ENCODE assay signal across 17 cellular contexts in the genomic region with DNA sequence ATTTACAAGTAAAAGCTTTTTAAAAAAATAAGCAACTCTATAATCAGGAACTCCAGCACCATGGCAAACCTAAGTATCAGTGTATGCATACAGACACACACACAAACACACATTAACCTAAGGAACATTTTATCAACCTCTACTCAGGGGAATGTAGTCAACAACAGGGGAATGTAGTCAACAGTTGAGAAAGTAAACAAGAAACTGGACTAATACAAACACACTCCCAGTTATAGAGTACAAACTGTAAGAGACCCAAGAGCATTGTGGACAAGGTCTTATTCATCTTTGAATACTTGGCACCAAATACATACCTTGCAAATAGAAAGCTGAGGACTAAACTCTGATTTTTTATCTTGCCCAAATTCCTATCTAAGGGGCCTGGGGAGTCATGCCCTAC. TPM values are rescaled to one million over a fixed set of nuclear protein-coding genes. Genes with fewer than 3 reads are reported as not detected.
DNase-seq lines count a peak whose midpoint lies in the region; ATAC-seq and TF ChIP-seq lines count a peak whose summit lies in the region.
"Had no signal": no experiment of that assay in that cellular context is flagged by ENCODE, and none has a peak within 500 bp of the region (broad histone marks: within the 10 kb centered on the region; RNA-seq: fewer than 3 reads in every experiment).

No MANE protein-coding gene starts in this region.

- H4K8ac ChIP-seq in IMR-90 (ENCODE audit: low read depth in 2 of 2, low read length in 2 of 2) = no peak overlapping the region

- H3K23ac ChIP-seq in IMR-90 (ENCODE audit: low read depth, low read length) = no peak overlapping the region

- no peak for TF ChIP-seq RAD21 in IMR-90 (IDR thresholded peaks at IDR 0.05; ENCODE audit: low read length)

- H2BK15ac ChIP-seq in IMR-90 (ENCODE audit: low read depth, low read length) = no peak overlapping the region

- no peaks in the 10 kb centered on the region for H3K27me3 Mint-ChIP-seq in endodermal cell (ENCODE audit: insufficient read depth)
- H3K27me3 Mint-ChIP-seq: CD8-positive, alpha-beta memory T cell had no signal

- H3K4me1 ChIP-seq in IMR-90 (ENCODE audit: control insufficient read depth, insufficient read depth, low read length) (no peaks in the 10 kb centered on the region), endodermal cell (ENCODE audit: control insufficient read depth, insufficient read depth, low read length) (peaks cover 10% of the 10 kb centered on the region), lower lobe of right lung (no peaks in the 10 kb centered on the region), upper lobe of left lung (peaks cover 0 to 5% (median 2%) of the 10 kb centered on the region in 4 donors)
- H3K4me1 ChIP-seq: BLaER1 treated with 17β-estradiol and CSF1 and Interleukin-3, amounts not matched to agents 10 nM and 100 nM had no signal

- H2AFZ ChIP-seq in IMR-90 (replicated peaks; ENCODE audit: low read length, poor library complexity) = no peak overlapping the region

- peaks cover under 1% of the 10 kb centered on the region; the same call in 1 of the 2 replicates for H3K9me1 ChIP-seq in IMR-90 (ENCODE audit: insufficient read depth, low read length)

- no peak overlapping the region for H3K56ac ChIP-seq in IMR-90 (ENCODE audit: extremely low read depth, insufficient read depth, low read length)

- intact Hi-C loops in IMR-90 (cut with micrococcal nuclease) = no loop called here
- intact Hi-C loops in lower lobe of right lung (cut with DNase I) = no loop called here

- H4K20me1 ChIP-seq in IMR-90 (ENCODE audit: insufficient read depth, low read length) = no peaks in the 10 kb centered on the region; the same call in 1 of the 2 replicates

- H3K9me3 ChIP-seq in IMR-90 (ENCODE audit: control insufficient read depth, insufficient read depth, low read length) (no peaks in the 10 kb centered on the region), endodermal cell (ENCODE audit: control insufficient read depth, low read length) (peaks cover 7% of the 10 kb centered on the region), lower lobe of right lung (no peaks in the 10 kb centered on the region), upper lobe of left lung (no peaks in the 10 kb centered on the region)

- H2BK120ac ChIP-seq in IMR-90 (ENCODE audit: low read depth, low read length) = no peak overlapping the region

- DNase-seq in IMR-90 (no peak), endodermal cell (no peak), lower lobe of right lung (no peak), upper lobe of left lung (no peak)
- DNase-seq: CD8-positive, alpha-beta memory T cell; DMS53; EL; KBM-7; NCI-H1694 treated with DMSO at 0.1 percent for 48 hours; NCI-H748 treated with DMSO at 0.1 percent for 48 hours; NK-92 treated with Interleukin-12 subunit alpha and Interleukin-12 subunit beta, amount 100 ng/mL, for 24 hours; Right ventricle myocardium superior had no signal

- H2BK20ac ChIP-seq in IMR-90 (ENCODE audit: low read depth, low read length) = no peak overlapping the region

- H3K4me1 Mint-ChIP-seq in endodermal cell = peaks cover 56% of the 10 kb centered on the region

- H3K27ac Mint-ChIP-seq in endodermal cell = peak overlapping the region; percentile 28

- H3K4me3 ChIP-seq in IMR-90 (ENCODE audit: insufficient read depth, low read depth, low read length) = no peak overlapping the region
- H3K4me3 ChIP-seq in endodermal cell (ENCODE audit: low read length) = peak overlapping the region; percentile 13
- H3K4me3 ChIP-seq in lower lobe of right lung = no peak overlapping the region
- H3K4me3 ChIP-seq in upper lobe of left lung = no peak overlapping the region
- H3K4me3 ChIP-seq: BLaER1 treated with 17β-estradiol and CSF1 and Interleukin-3, amounts not matched to agents 10 nM and 100 nM; GM12878 had no signal

- H3K18ac ChIP-seq in IMR-90 (ENCODE audit: low read depth, low read length) = no peak overlapping the region

- ATAC-seq in IMR-90 (ENCODE audit: low read depth) (peak; percentile 21; the same call in 1 of the 2 replicates), lower lobe of right lung (peak; percentile 91 to 96), upper lobe of left lung (ENCODE audit: low FRiP score in 2 of 2) (peak; percentile 28 to 75), GM21528 (IDR thresholded peaks at IDR 0.05; ENCODE audit: low FRiP score, unreplicated experiment) (no peak), HG03378 (IDR thresholded peaks at IDR 0.05; ENCODE audit: unreplicated experiment) (no peak), GM19351 (IDR thresholded peaks at IDR 0.05; ENCODE audit: unreplicated experiment) (no peak)
- ATAC-seq: GM12878 had no signal

- in situ Hi-C loops in IMR-90 (cut with MboI; ENCODE audit: low sequenced_read_pairs) = no loop called here

- H2AK9ac ChIP-seq in IMR-90 (replicated peaks; ENCODE audit: low read depth, low read length, poor library complexity) = no peak overlapping the region

- dilution Hi-C loops in IMR-90 (cut with HindIII; ENCODE audit: low sequenced_read_pairs, unreplicated experiment) = no loop called here

- H3K36me3 Mint-ChIP-seq in endodermal cell (ENCODE audit: low read depth) = peaks cover 39% of the 10 kb centered on the region

- peak in 1 of 4 donors; percentile 19 for TF ChIP-seq EP300 in upper lobe of left lung (IDR thresholded peaks at IDR 0.05)

- H3K14ac ChIP-seq in IMR-90 (replicated peaks; ENCODE audit: low read depth, low read length) = no peak overlapping the region

- H3K27ac ChIP-seq in IMR-90 (ENCODE audit: insufficient read depth, low read length) = no peak overlapping the region
- H3K27ac ChIP-seq in endodermal cell (ENCODE audit: low read depth, low read length) = no peak overlapping the region
- no peak overlapping the region for H3K27ac ChIP-seq in lower lobe of right lung
- H3K27ac ChIP-seq in upper lobe of left lung = no peak overlapping the region
- H3K27ac ChIP-seq: BLaER1 treated with 17β-estradiol and CSF1 and Interleukin-3, amounts not matched to agents 10 nM and 100 nM had no signal

- POLR2A ChIA-PET in IMR-90 (lab: Charles Lee; ENCODE audit: unreplicated experiment) = no interaction called here

- H2BK5ac ChIP-seq in IMR-90 (ENCODE audit: low read depth, low read length, poor library complexity, severe bottlenecking) = no peak overlapping the region

- CTCF ChIA-PET in IMR-90 (lab: Yijun Ruan, JAX) = interaction anchor here (1.0 kb wide), 1 partner anchor 54 kb away, joined by 3 read pairs; no protein-coding TSS in a partner anchor

- no peak for TF ChIP-seq CTCF in IMR-90 (conservative IDR thresholded peaks at IDR 0.05; ENCODE audit: low read depth, low read length)
- TF ChIP-seq CTCF in endodermal cell (conservative IDR thresholded peaks at IDR 0.05) = no peak
- TF ChIP-seq CTCF in lower lobe of right lung (IDR thresholded peaks at IDR 0.05) = no peak
- TF ChIP-seq CTCF in upper lobe of left lung (IDR thresholded peaks at IDR 0.05) = no peak

- peaks cover 5% of the 10 kb centered on the region for H3K9me3 Mint-ChIP-seq in endodermal cell

- no TSS peak for BruUV-seq in IMR-90 (replicated peaks; lab: Mats Ljungman, UMichigan)

- TF ChIP-seq POLR2A in IMR-90 (IDR thresholded peaks at IDR 0.05; ENCODE audit: low read depth, low read length) = no peak
- TF ChIP-seq POLR2A in upper lobe of left lung (IDR thresholded peaks at IDR 0.05) = no peak

- no peak overlapping the region for H4K5ac ChIP-seq in IMR-90 (ENCODE audit: low read depth, low read length)

- peaks cover 9 to 10% of the 10 kb centered on the region in 2 experiments for H3K79me1 ChIP-seq in IMR-90 (ENCODE audit: low read depth in 1 of 2, low read length in 2 of 2)

- no peak overlapping the region for H3K4me2 ChIP-seq in IMR-90 (ENCODE audit: low read depth, low read length)
- H3K4me2 ChIP-seq: BLaER1 treated with 17β-estradiol and CSF1 and Interleukin-3, amounts not matched to agents 10 nM and 100 nM had no signal

- H3K27me3 ChIP-seq in IMR-90 (ENCODE audit: control insufficient read depth, insufficient read depth, low read length) (no peaks in the 10 kb centered on the region), endodermal cell (ENCODE audit: control insufficient read depth, insufficient read depth, low read length, poor library complexity, severe bottlenecking) (no peaks in the 10 kb centered on the region), lower lobe of right lung (ENCODE audit: low read depth) (no peaks in the 10 kb centered on the region), upper lobe of left lung (no peaks in the 10 kb centered on the region)
- H3K27me3 ChIP-seq: BLaER1 treated with 17β-estradiol and CSF1 and Interleukin-3, amounts not matched to agents 10 nM and 100 nM had no signal

- no peak overlapping the region for H3K4me3 Mint-ChIP-seq in endodermal cell
- H3K4me3 Mint-ChIP-seq: CD8-positive, alpha-beta memory T cell had no signal

- H3K4ac ChIP-seq in IMR-90 (ENCODE audit: low read depth, low read length) = no peak overlapping the region

- H3K9ac ChIP-seq in IMR-90 (ENCODE audit: low read depth, low read length) (no peak overlapping the region), endodermal cell (ENCODE audit: extremely low read depth, low read length, poor library complexity, severe bottlenecking) (no peak overlapping the region)
- H3K9ac ChIP-seq: BLaER1 treated with 17β-estradiol and CSF1 and Interleukin-3, amounts not matched to agents 10 nM and 100 nM had no signal

- H4K91ac ChIP-seq in IMR-90 (ENCODE audit: insufficient read depth, low read depth, low read length) = no peak overlapping the region

- no peak overlapping the region for H2AK5ac ChIP-seq in IMR-90 (ENCODE audit: low read depth, low read length)

- peaks cover 10% of the 10 kb centered on the region for H3K36me3 ChIP-seq in IMR-90 (ENCODE audit: control insufficient read depth, insufficient read depth, low read length)
- peaks cover 27% of the 10 kb centered on the region for H3K36me3 ChIP-seq in endodermal cell (ENCODE audit: control insufficient read depth, insufficient read depth, low read length)
- H3K36me3 ChIP-seq in lower lobe of right lung = peaks cover 22% of the 10 kb centered on the region
- H3K36me3 ChIP-seq in upper lobe of left lung = peaks cover 0 to 35% (median 4%) of the 10 kb centered on the region in 4 donors

TF ChIP-seq in IMR-90, 13 proteins besides CTCF, POLR2A, EP300 and RAD21 (continues in another document):
- TF ChIP-seq, protein P1, sequence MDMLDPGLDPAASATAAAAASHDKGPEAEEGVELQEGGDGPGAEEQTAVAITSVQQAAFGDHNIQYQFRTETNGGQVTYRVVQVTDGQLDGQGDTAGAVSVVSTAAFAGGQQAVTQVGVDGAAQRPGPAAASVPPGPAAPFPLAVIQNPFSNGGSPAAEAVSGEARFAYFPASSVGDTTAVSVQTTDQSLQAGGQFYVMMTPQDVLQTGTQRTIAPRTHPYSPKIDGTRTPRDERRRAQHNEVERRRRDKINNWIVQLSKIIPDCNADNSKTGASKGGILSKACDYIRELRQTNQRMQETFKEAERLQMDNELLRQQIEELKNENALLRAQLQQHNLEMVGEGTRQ (IDR thresholded peaks at IDR 0.05; ENCODE audit: low read depth, low read length) = no peak
- TF ChIP-seq CHD1 (IDR thresholded peaks at IDR 0.05; ENCODE audit: low read depth, low read length) = no peak

RNA-seq across cellular contexts. Expression of a gene that starts 36.2 kb away (rescaled TPM):
- 82.8 and 90.5 TPM in 2 replicates for total RNA-seq in IMR-90 (2012; rRNA removed)
- polyA plus RNA-seq in IMR-90 (2012; rRNA removed) = 64.7 and 71.8 TPM in 2 replicates
- polyA plus RNA-seq in IMR-90 (2012; cell fraction: cytosol; rRNA removed) = 33.3 and 39.9 TPM in 2 replicates
- 20.0 and 45.3 TPM in 2 replicates for polyA plus RNA-seq in IMR-90 (2012; cell fraction: nucleus; rRNA removed; ENCODE audit: low replicate concordance)
- 100 to 1,000 TPM; 128 to 164 TPM for total RNA-seq in endodermal cell
- 100 TPM for polyA plus RNA-seq in endodermal cell (2013, experiment 1 of 2)
- 91.6 TPM for polyA plus RNA-seq in endodermal cell (2013, experiment 2 of 2)
- total RNA-seq in lower lobe of right lung = 68.2 TPM
- total RNA-seq in upper lobe of left lung = 10 to 100 TPM; 23.7 to 84.9 (median 55.4) TPM

Comparison
In these comparisons a context has a peak if more than half of its experiments do, and no peak if none do; other contexts are left out.
1. ATAC-seq: peak in IMR-90 (single experiment), lower lobe of right lung (2 of 2) and upper lobe of left lung (2 of 2); none in GM21528 (single experiment), HG03378 (single experiment) and GM19351 (single experiment).